Comparison of ENCODE assay signal across 8 cellular contexts in the genomic region with DNA sequence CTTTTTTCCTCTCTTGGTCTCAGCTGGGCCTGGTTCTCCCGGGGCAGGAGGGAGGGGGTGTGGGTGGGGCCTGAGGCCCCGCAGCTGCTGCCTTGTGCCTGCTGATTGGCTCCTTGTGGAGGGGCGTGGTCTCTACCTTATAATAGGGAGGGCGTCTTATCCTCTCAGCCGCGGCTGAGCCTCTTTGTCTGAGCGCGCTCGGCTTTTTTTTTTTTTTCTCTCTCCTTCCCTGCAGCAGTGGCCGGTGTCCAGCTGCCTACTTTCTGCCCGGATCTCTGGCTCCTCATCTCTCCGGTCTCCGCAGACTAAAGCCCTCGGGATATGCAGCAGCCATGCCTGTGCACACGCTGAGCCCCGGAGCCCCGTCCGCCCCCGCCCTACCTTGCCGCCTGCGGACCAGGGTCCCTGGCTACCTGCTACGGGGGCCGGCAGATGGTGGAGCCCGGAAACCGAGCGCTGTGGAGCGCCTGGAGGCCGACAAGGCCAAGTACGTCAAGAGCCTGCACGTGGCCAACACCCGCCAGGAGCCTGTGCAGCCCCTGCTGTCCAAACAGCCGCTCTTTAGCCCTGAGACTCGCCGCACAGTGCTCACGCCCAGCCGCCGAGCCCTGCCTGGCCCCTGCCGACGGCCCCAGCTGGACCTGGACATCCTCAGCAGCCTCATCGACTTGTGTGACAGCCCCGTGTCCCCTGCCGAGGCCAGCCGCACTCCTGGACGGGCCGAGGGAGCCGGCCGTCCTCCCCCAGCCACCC. TPM values are rescaled to one million over a fixed set of nuclear protein-coding genes. Genes with fewer than 3 reads are reported as not detected.
DNase-seq lines count a peak whose midpoint lies in the region; ATAC-seq and TF ChIP-seq lines count a peak whose summit lies in the region.

No MANE protein-coding gene starts in this region.

- peak overlapping the region; percentile 88 to 90 (median 89) for H3K4me3 Mint-ChIP-seq in T-cell

- H3K27ac Mint-ChIP-seq in T-cell = peak overlapping the region; percentile 72 to 85

- POLR2A ChIA-PET in HEK293 (lab: Yijun Ruan, JAX) (interaction anchor here (2.1 kb wide), 1 partner anchor 11 kb away, joined by 13 read pairs; a partner anchor contains a TSS), T-cell (lab: Charles Lee) (no interaction called here)

- WGBS in adrenal gland, 4 donors = 1 to 16% (median 7%) methylated on average over 22 to 47 of the region's 47 CpGs
- 13% methylated on average over 46 of the region's 47 CpGs for WGBS in prostate gland

- H3K4me1 Mint-ChIP-seq in T-cell = peaks cover 52 to 62% (median 58%) of the 10 kb centered on the region in 3 donors

- peaks cover 2% of the 10 kb centered on the region; the same call in 1 of the 2 replicates for H3K4me1 ChIP-seq in HEK293 (ENCODE audit: control insufficient read depth, insufficient read depth, low read length)
- H3K4me1 ChIP-seq in adrenal gland (replicated peaks in 1 of 2) = peaks cover 7 to 31% of the 10 kb centered on the region in 2 donors
- H3K4me1 ChIP-seq in left ventricle myocardium inferior = peaks cover 48% of the 10 kb centered on the region
- peaks cover 17% of the 10 kb centered on the region for H3K4me1 ChIP-seq in prostate gland (replicated peaks)
- peaks cover 37% of the 10 kb centered on the region for H3K4me1 ChIP-seq in upper lobe of right lung

- TF ChIP-seq POLR2A in adrenal gland (IDR thresholded peaks at IDR 0.05) = peak in 1 of 2 donors; percentile 31
- TF ChIP-seq POLR2A in prostate gland (IDR thresholded peaks at IDR 0.05) = no peak

- no peaks in the 10 kb centered on the region for H3K27me3 Mint-ChIP-seq in T-cell

- H3K36me3 ChIP-seq in HEK293 (ENCODE audit: control insufficient read depth in 2 of 2, insufficient read depth in 1 of 2, low read length in 2 of 2) = peaks cover 0 to 2% of the 10 kb centered on the region in 2 experiments; a peak in 1 of 3 replicates
- no peaks in the 10 kb centered on the region for H3K36me3 ChIP-seq in adrenal gland (replicated peaks in 1 of 2)
- H3K36me3 ChIP-seq in left ventricle myocardium inferior = no peaks in the 10 kb centered on the region
- H3K36me3 ChIP-seq in prostate gland = no peaks in the 10 kb centered on the region
- H3K36me3 ChIP-seq in upper lobe of right lung = no peaks in the 10 kb centered on the region

- no peak for TF ChIP-seq CTCF in HEK293 (tag by site-specific recombination; IDR thresholded peaks at IDR 0.05)
- peak in 2 of 6 experiments; percentile 6 to 12 for TF ChIP-seq CTCF in adrenal gland (IDR thresholded peaks at IDR 0.05)
- TF ChIP-seq CTCF in left ventricle myocardium inferior (IDR thresholded peaks at IDR 0.05; ENCODE audit: borderline replicate concordance) = no peak
- no peak for TF ChIP-seq CTCF in prostate gland (IDR thresholded peaks at IDR 0.05)
- no peak for TF ChIP-seq CTCF in upper lobe of right lung (IDR thresholded peaks at IDR 0.05)

- H3K36me3 Mint-ChIP-seq in T-cell = no peaks in the 10 kb centered on the region

- DNase-seq in GDM1 (lab: John Stamatoyannopoulos, UW) (peak; percentile 82), NCI-H1092 (lab: John Stamatoyannopoulos, UW) (peak; percentile 94), T-cell (peak; percentile 72 to 99 (median 92)), adrenal gland (peak; percentile 93 to 98 (median 96)), left ventricle myocardium inferior (peak; percentile 90), prostate gland (ENCODE audit: low spot score) (peak; percentile 96), upper lobe of right lung (peak; percentile 94)

- intact Hi-C loops in adrenal gland (cut with DNase I) (no loop called here), left ventricle myocardium inferior (cut with micrococcal nuclease) (no loop called here), prostate gland (cut with DNase I) (loop anchor here (10.0 kb wide), 1 partner anchor 190 kb away; a partner anchor contains a TSS), upper lobe of right lung (cut with DNase I) (no loop called here)

- H3K4me3 ChIP-seq in HEK293 (ENCODE audit: low read depth, low read length) (peak overlapping the region; percentile 27), adrenal gland (peak overlapping the region in 2 of 4 donors; percentile 22 to 44), left ventricle myocardium inferior (peak overlapping the region; percentile 67), prostate gland (peak overlapping the region; percentile 15 to 26), upper lobe of right lung (peak overlapping the region; percentile 50)

- CTCF ChIA-PET in HEK293 (lab: Yijun Ruan, JAX) = interaction anchor here (0.5 to 1.7 kb wide), 2 partner anchors 112 to 327 kb away, joined by 3 to 5 read pairs; no protein-coding TSS in a partner anchor
- CTCF ChIA-PET in T-cell (lab: Charles Lee) = interaction anchor here in 1 of 2 donors (0.5 to 1.3 kb wide), 3 partner anchors 11 to 12 kb away, joined by 3 to 4 read pairs (median 3); a partner anchor contains a TSS

- H3K27ac ChIP-seq in HEK293 (ENCODE audit: extremely low read depth, low read depth, low read length) (no peak overlapping the region), adrenal gland (peak overlapping the region in 3 of 5 donors; percentile 37 to 63 (median 50)), left ventricle myocardium inferior (replicated peaks) (peak overlapping the region; percentile 34), prostate gland (peak overlapping the region; percentile 87 to 92), upper lobe of right lung (peak overlapping the region; percentile 11)

- ATAC-seq in T-cell (replicated peaks in 1 of 4) (peak; percentile 93 to 96 (median 94)), upper lobe of right lung (peak; percentile 93)

- no peaks in the 10 kb centered on the region for H3K9me3 Mint-ChIP-seq in T-cell

- H3K27me3 ChIP-seq in adrenal gland (no peaks in the 10 kb centered on the region), left ventricle myocardium inferior (ENCODE audit: low read depth) (peaks cover 11% of the 10 kb centered on the region), prostate gland (replicated peaks; ENCODE audit: insufficient read depth) (no peaks in the 10 kb centered on the region), upper lobe of right lung (no peaks in the 10 kb centered on the region)

- H3K9me3 ChIP-seq in HEK293 (ENCODE audit: control insufficient read depth, insufficient read depth, low read depth, low read length) = no peaks in the 10 kb centered on the region
- no peaks in the 10 kb centered on the region for H3K9me3 ChIP-seq in adrenal gland (replicated peaks in 1 of 3)
- H3K9me3 ChIP-seq in left ventricle myocardium inferior (replicated peaks) = no peaks in the 10 kb centered on the region
- no peaks in the 10 kb centered on the region for H3K9me3 ChIP-seq in prostate gland
- no peaks in the 10 kb centered on the region for H3K9me3 ChIP-seq in upper lobe of right lung

TF ChIP-seq in HEK293, 187 proteins besides CTCF, POLR2A, EP300 and RAD21 (continues in another document):
- TF ChIP-seq, protein P1, sequence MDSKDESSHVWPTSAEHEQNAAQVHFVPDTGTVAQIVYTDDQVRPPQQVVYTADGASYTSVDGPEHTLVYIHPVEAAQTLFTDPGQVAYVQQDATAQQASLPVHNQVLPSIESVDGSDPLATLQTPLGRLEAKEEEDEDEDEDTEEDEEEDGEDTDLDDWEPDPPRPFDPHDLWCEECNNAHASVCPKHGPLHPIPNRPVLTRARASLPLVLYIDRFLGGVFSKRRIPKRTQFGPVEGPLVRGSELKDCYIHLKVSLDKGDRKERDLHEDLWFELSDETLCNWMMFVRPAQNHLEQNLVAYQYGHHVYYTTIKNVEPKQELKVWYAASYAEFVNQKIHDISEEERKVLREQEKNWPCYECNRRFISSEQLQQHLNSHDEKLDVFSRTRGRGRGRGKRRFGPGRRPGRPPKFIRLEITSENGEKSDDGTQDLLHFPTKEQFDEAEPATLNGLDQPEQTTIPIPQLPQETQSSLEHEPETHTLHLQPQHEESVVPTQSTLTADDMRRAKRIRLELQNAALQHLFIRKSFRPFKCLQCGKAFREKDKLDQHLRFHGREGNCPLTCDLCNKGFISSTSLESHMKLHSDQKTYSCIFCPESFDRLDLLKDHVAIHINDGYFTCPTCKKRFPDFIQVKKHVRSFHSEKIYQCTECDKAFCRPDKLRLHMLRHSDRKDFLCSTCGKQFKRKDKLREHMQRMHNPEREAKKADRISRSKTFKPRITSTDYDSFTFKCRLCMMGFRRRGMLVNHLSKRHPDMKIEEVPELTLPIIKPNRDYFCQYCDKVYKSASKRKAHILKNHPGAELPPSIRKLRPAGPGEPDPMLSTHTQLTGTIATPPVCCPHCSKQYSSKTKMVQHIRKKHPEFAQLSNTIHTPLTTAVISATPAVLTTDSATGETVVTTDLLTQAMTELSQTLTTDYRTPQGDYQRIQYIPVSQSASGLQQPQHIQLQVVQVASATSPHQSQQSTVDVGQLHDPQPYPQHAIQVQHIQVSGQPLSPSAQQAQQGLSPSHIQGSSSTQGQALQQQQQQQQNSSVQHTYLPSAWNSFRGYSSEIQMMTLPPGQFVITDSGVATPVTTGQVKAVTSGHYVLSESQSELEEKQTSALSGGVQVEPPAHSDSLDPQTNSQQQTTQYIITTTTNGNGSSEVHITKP (tag by site-specific recombination; IDR thresholded peaks at IDR 0.05) = peak; percentile 31
- TF ChIP-seq, protein P2, sequence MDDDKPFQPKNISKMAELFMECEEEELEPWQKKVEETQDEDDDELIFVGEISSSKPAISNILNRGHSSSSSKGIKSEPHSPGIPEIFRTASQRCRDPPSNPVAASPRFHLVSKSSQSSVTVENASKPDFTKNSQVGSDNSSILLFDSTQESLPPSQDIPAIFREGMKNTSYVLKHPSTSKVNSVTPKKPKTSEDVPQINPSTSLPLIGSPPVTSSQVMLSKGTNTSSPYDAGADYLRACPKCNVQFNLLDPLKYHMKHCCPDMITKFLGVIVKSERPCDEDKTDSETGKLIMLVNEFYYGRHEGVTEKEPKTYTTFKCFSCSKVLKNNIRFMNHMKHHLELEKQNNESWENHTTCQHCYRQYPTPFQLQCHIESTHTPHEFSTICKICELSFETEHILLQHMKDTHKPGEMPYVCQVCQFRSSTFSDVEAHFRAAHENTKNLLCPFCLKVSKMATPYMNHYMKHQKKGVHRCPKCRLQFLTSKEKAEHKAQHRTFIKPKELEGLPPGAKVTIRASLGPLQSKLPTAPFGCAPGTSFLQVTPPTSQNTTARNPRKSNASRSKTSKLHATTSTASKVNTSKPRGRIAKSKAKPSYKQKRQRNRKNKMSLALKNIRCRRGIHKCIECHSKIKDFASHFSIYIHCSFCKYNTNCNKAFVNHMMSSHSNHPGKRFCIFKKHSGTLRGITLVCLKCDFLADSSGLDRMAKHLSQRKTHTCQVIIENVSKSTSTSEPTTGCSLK (tag by site-specific recombination; IDR thresholded peaks at IDR 0.05) = no peak
- TF ChIP-seq ZNF560 (tag by site-specific recombination; IDR thresholded peaks at IDR 0.05; ENCODE audit: borderline replicate concordance) = no peak
- TF ChIP-seq EGR2 (tag by site-specific recombination; IDR thresholded peaks at IDR 0.05; ENCODE audit: low read depth) = peak; percentile 45; the same call in 1 of the 2 replicates
- peak; percentile 45; the same call in 1 of the 2 replicates for TF ChIP-seq SP3 (tag by site-specific recombination; IDR thresholded peaks at IDR 0.05)

RNA-seq across cellular contexts. Expression of a gene that starts 11.1 kb away (rescaled TPM):
- total RNA-seq in T-cell (10 to 100 TPM; 12.7 to 27.9 (median 26.9) TPM), adrenal gland (10 to 100 TPM in 5 of 8 donors, 1 to 10 TPM in 3; 4.8 to 16.7 (median 10.8) TPM), left ventricle myocardium inferior (2.0 TPM), prostate gland (10 to 100 TPM; 15.5 to 33.0 TPM), upper lobe of right lung (16.8 TPM)
- 1 to 10 TPM; 2.4 to 7.1 (median 6.2) TPM for polyA plus RNA-seq in adrenal gland
